In genomic region chrX:23729214-23729613, GRCh38 we compare ENCODE assay signal across 18 cellular contexts. TPM values are rescaled to one million over a fixed set of nuclear protein-coding genes. Genes with fewer than 3 reads are reported as not detected.
DNase-seq lines count a peak whose midpoint lies in the region; ATAC-seq, FAIRE-seq and TF ChIP-seq lines count a peak whose summit lies in the region.
"Had no signal": no experiment of that assay in that cellular context is flagged by ENCODE, and none has a peak within 500 bp of the region (broad histone marks: within the 10 kb centered on the region; RNA-seq: fewer than 3 reads in every experiment).

No MANE protein-coding gene starts in this region.

- H3K27ac Mint-ChIP-seq in activated T-cell treated with anti-CD3 and anti-CD28 coated beads, Interleukin-2, amount 50 U/mL, for 24 hours: peak overlapping the region; percentile 23
- no peak overlapping the region for H3K27ac Mint-ChIP-seq in astrocyte (ENCODE audit: unreplicated experiment)
- H3K27ac Mint-ChIP-seq: CD4-positive, CD25-positive, alpha-beta regulatory T cell had no signal

- ATAC-seq in GM19452 (IDR thresholded peaks at IDR 0.05; ENCODE audit: unreplicated experiment): no peak
- ATAC-seq: HCT116 had no signal

- TF ChIP-seq POLR2A in prostate gland (IDR thresholded peaks at IDR 0.05): no peak

- peaks cover 8% of the 10 kb centered on the region for H4K20me1 ChIP-seq in astrocyte (ENCODE audit: insufficient read depth, low read length)
- H4K20me1 ChIP-seq: BLaER1 had no signal

- DNase-seq in activated T-cell treated with anti-CD3 and anti-CD28 coated beads, Interleukin-2, amount 50 U/mL, for 24 hours: no peak
- DNase-seq in activated T-cell treated with anti-CD3 and anti-CD28 coated beads for 4 hours (no peak), astrocyte (ENCODE audit: low read depth) (no peak), epithelial cell of prostate (ENCODE audit: low read depth, low spot score) (no peak), prostate gland (ENCODE audit: low spot score) (no peak), MG63 (no peak)
- DNase-seq: 8988T; AML-193; CD4-positive, CD25-positive, alpha-beta regulatory T cell; DMS53; GF-D8; GM23248 had no signal

- H3K27me3 Mint-ChIP-seq in activated T-cell treated with anti-CD3 and anti-CD28 coated beads, Interleukin-2, amount 50 U/mL, for 24 hours: peaks cover 8% of the 10 kb centered on the region
- H3K27me3 Mint-ChIP-seq in astrocyte (ENCODE audit: low read depth, unreplicated experiment): no peaks in the 10 kb centered on the region
- H3K27me3 Mint-ChIP-seq: CD4-positive, CD25-positive, alpha-beta regulatory T cell had no signal

- H3K36me3 Mint-ChIP-seq in activated T-cell treated with anti-CD3 and anti-CD28 coated beads, Interleukin-2, amount 50 U/mL, for 24 hours (ENCODE audit: low read depth): peaks cover 52% of the 10 kb centered on the region
- peaks cover 3% of the 10 kb centered on the region for H3K36me3 Mint-ChIP-seq in astrocyte (ENCODE audit: low read depth, unreplicated experiment)

- H3K27me3 ChIP-seq in astrocyte (ENCODE audit: insufficient read depth, low read length) (no peaks in the 10 kb centered on the region), neutrophil (no peaks in the 10 kb centered on the region), prostate gland (replicated peaks; ENCODE audit: insufficient read depth) (no peaks in the 10 kb centered on the region), MG63 (no peaks in the 10 kb centered on the region)
- H3K27me3 ChIP-seq: BLaER1 had no signal

- H3K4me3 ChIP-seq in astrocyte (ENCODE audit: insufficient read depth, low read depth, low read length): no peak overlapping the region
- H3K4me3 ChIP-seq in neutrophil (ENCODE audit: low read depth in 1 of 2, low read length in 1 of 2): no peak overlapping the region
- no peak overlapping the region for H3K4me3 ChIP-seq in prostate gland
- H3K4me3 ChIP-seq in MG63: no peak overlapping the region
- H3K4me3 ChIP-seq: BLaER1, GM23248 had no signal

- H3K4me2 ChIP-seq in astrocyte (ENCODE audit: low read length): no peak overlapping the region
- H3K4me2 ChIP-seq: BLaER1 had no signal

- 100% methylated on average over 1 of the region's 1 CpG for WGBS in prostate gland

- no peak overlapping the region for H3K27ac ChIP-seq in astrocyte (ENCODE audit: low read depth, low read length)
- peak overlapping the region; percentile 26 for H3K27ac ChIP-seq in epithelial cell of prostate
- peak overlapping the region; percentile 31 for H3K27ac ChIP-seq in neutrophil
- H3K27ac ChIP-seq in prostate gland: no peak overlapping the region
- H3K27ac ChIP-seq: BLaER1, GM23248, HL-60 had no signal

- no peaks in the 10 kb centered on the region for H3K9me3 ChIP-seq in astrocyte (ENCODE audit: insufficient read depth, low read depth, low read length)
- no peaks in the 10 kb centered on the region for H3K9me3 ChIP-seq in neutrophil
- no peaks in the 10 kb centered on the region for H3K9me3 ChIP-seq in prostate gland
- H3K9me3 ChIP-seq in MG63: no peaks in the 10 kb centered on the region
- H3K9me3 ChIP-seq: BLaER1 had no signal

- H3K4me1 ChIP-seq in astrocyte (ENCODE audit: insufficient read depth, low read length) (no peaks in the 10 kb centered on the region), neutrophil (ENCODE audit: control insufficient read depth in 1 of 2, insufficient read depth in 1 of 2, low read depth in 1 of 2, low read length in 1 of 2) (peaks cover 33% of the 10 kb centered on the region in 2 experiments), prostate gland (replicated peaks) (no peaks in the 10 kb centered on the region)
- H3K4me1 ChIP-seq: BLaER1 had no signal

- H3K36me3 ChIP-seq in astrocyte (ENCODE audit: insufficient read depth, low read length): peaks cover 18% of the 10 kb centered on the region
- peaks cover 10% of the 10 kb centered on the region for H3K36me3 ChIP-seq in neutrophil
- H3K36me3 ChIP-seq in prostate gland: no peaks in the 10 kb centered on the region
- H3K36me3 ChIP-seq in MG63: peaks cover 38% of the 10 kb centered on the region

- no peak overlapping the region for H3K9ac ChIP-seq in astrocyte (ENCODE audit: low read length)
- H3K9ac ChIP-seq: BLaER1, GM23248 had no signal

- H3K4me3 Mint-ChIP-seq in activated T-cell treated with anti-CD3 and anti-CD28 coated beads, Interleukin-2, amount 50 U/mL, for 24 hours: no peak overlapping the region
- no peak overlapping the region for H3K4me3 Mint-ChIP-seq in astrocyte (ENCODE audit: unreplicated experiment)
- H3K4me3 Mint-ChIP-seq: CD4-positive, CD25-positive, alpha-beta regulatory T cell had no signal

- no peak overlapping the region for H2AFZ ChIP-seq in astrocyte (ENCODE audit: low read depth, low read length)
- H2AFZ ChIP-seq: GM23248 had no signal

- FAIRE-seq in astrocyte (lab: Jason Lieb, UNC): peak; percentile 39
- FAIRE-seq: H54 had no signal

- H3K4me1 Mint-ChIP-seq in activated T-cell treated with anti-CD3 and anti-CD28 coated beads, Interleukin-2, amount 50 U/mL, for 24 hours (ENCODE audit: low read depth): peaks cover 24% of the 10 kb centered on the region
- no peaks in the 10 kb centered on the region for H3K4me1 Mint-ChIP-seq in astrocyte (ENCODE audit: low read depth, unreplicated experiment)

- intact Hi-C loops in prostate gland (cut with DNase I): no loop called here

- peaks cover 23% of the 10 kb centered on the region for H3K79me2 ChIP-seq in astrocyte (ENCODE audit: insufficient read depth, low read length)

- TF ChIP-seq CTCF in astrocyte (IDR thresholded peaks at IDR 0.05; ENCODE audit: insufficient read depth, low read depth, low read length): no peak
- TF ChIP-seq CTCF in neutrophil (IDR thresholded peaks at IDR 0.05): no peak
- no peak for TF ChIP-seq CTCF in prostate gland (IDR thresholded peaks at IDR 0.05)

- H3K9me3 Mint-ChIP-seq in activated T-cell treated with anti-CD3 and anti-CD28 coated beads, Interleukin-2, amount 50 U/mL, for 24 hours: no peaks in the 10 kb centered on the region
- H3K9me3 Mint-ChIP-seq in astrocyte (ENCODE audit: unreplicated experiment): no peaks in the 10 kb centered on the region

RNA-seq across cellular contexts. Expression of gene ACOT9, which starts 13.9 kb away (rescaled TPM):
- 55.7 and 59.6 TPM in 2 replicates for total RNA-seq in astrocyte
- total RNA-seq in prostate gland: 10 to 100 TPM; 19.6 to 31.5 TPM
- 70.9 and 80.9 TPM in 2 replicates for total RNA-seq in MG63 (2014; rRNA removed; shearing (Covaris generic); ENCODE audit: low replicate concordance)

RNA-seq across cellular contexts. Expression of gene SAT1, which starts 53.8 kb away (rescaled TPM):
- 202 and 224 TPM in 2 replicates for total RNA-seq in astrocyte
- total RNA-seq in prostate gland: 100 to 1,000 TPM; 461 to 567 TPM
- total RNA-seq in MG63 (2014; rRNA removed; shearing (Covaris generic); ENCODE audit: low replicate concordance): 62.1 and 85.3 TPM in 2 replicates

Comparison
In these comparisons a context has a peak if more than half of its experiments do, and no peak if none do; other contexts are left out.
1. H3K27ac ChIP-seq: peak in epithelial cell of prostate (single experiment) and neutrophil (single experiment); none in astrocyte (single experiment) and prostate gland (0 of 2).